Comparison of ENCODE assay signal across 8 cellular contexts in genomic region chr6:90295854-90296345, GRCh38. TPM values are rescaled to one million over a fixed set of nuclear protein-coding genes. Genes with fewer than 3 reads are reported as not detected.
DNase-seq lines count a peak whose midpoint lies in the region; ATAC-seq and TF ChIP-seq lines count a peak whose summit lies in the region.

No MANE protein-coding gene starts in this region.

- peaks cover 0 to 68% (median 31%) of the 10 kb centered on the region in 6 donors for H3K4me1 ChIP-seq in spleen

- H3K27me3 Mint-ChIP-seq in activated B cell treated with CpG ODN at 0.5 μM for 24 hours: no peaks in the 10 kb centered on the region

- no peaks in the 10 kb centered on the region for H3K36me3 ChIP-seq in spleen

- POLR2A ChIA-PET in activated B cell treated with CpG ODN at 0.5 μM for 24 hours (lab: Charles Lee): interaction anchor here (0.6 to 7.1 kb wide), 40 partner anchors 8 to 574 kb away, joined by 3 to 99 read pairs (median 4); partner anchors contain the start of gene MAP3K7

- WGBS in spleen, 5 donors: 0 to 1% (median 0%) methylated on average over 23 to 59 of the region's 59 CpGs

- peak overlapping the region; percentile 71 to 96 (median 90) for H3K27ac ChIP-seq in spleen

- CTCF ChIA-PET in activated B cell treated with CpG ODN at 0.5 μM for 24 hours (lab: Charles Lee): interaction anchor here (0.8 to 7.1 kb wide), 9 partner anchors 9 to 355 kb away, joined by 3 to 43 read pairs (median 3); no protein-coding TSS in a partner anchor

- TF ChIP-seq POLR2A in spleen (IDR thresholded peaks at IDR 0.05): peak in 2 of 3 donors; percentile 46 to 81

- TF ChIP-seq CTCF in activated B cell treated with CpG ODN at 0.5 μM for 24 hours (IDR thresholded peaks at IDR 0.05) (no peak), spleen (IDR thresholded peaks at IDR 0.05 in 8 of 11, conservative IDR thresholded peaks at IDR 0.05 in 3 of 11) (peak in 2 of 11 experiments; percentile 16 to 42)

- peaks cover 61% of the 10 kb centered on the region for H3K4me1 Mint-ChIP-seq in activated B cell treated with CpG ODN at 0.5 μM for 24 hours

- peak overlapping the region; percentile 64 to 78 (median 72) for H3K4me3 ChIP-seq in spleen

- H3K27me3 ChIP-seq in spleen (replicated peaks in 1 of 7): peaks cover 0 to 52% (median 7%) of the 10 kb centered on the region in 7 donors

- intact Hi-C loops in activated B cell treated with CpG ODN at 0.5 μM for 24 hours (cut with micrococcal nuclease) (loop anchor here (1.0 to 10.0 kb wide), 10 partner anchors 19 to 356 kb away; partner anchors contain the start of gene MAP3K7), spleen (cut with DNase I; ENCODE audit: low total_unique reads) (loop anchor here (10.0 kb wide), 2 partner anchors 179 to 311 kb away; no protein-coding TSS in a partner anchor)

- DNase-seq in COR-L47 (lab: John Stamatoyannopoulos, UW) (peak; percentile 35), H4 (ENCODE audit: low spot score) (peak; percentile 36), NCI-H1105 treated with DMSO at 0.1 percent for 48 hours (lab: John Stamatoyannopoulos, UW) (peak; percentile 63), activated B cell treated with CpG ODN at 0.5 μM for 24 hours (peak; percentile 71), iris pigment epithelial cell (ENCODE audit: low read depth) (peak; percentile 78), spleen (peak; percentile 90)
- DNase-seq in central memory CD4-positive, alpha-beta T cell: peak; percentile 74

- peak overlapping the region; percentile 89 for H3K4me3 Mint-ChIP-seq in activated B cell treated with CpG ODN at 0.5 μM for 24 hours

- peak; percentile 49 for ATAC-seq in activated B cell treated with CpG ODN at 0.5 μM for 24 hours (ENCODE audit: low read depth)
- ATAC-seq in GM21360 (IDR thresholded peaks at IDR 0.05; ENCODE audit: unreplicated experiment): no peak

- H3K9me3 Mint-ChIP-seq in activated B cell treated with CpG ODN at 0.5 μM for 24 hours: no peaks in the 10 kb centered on the region

- no peaks in the 10 kb centered on the region for H3K9me3 ChIP-seq in spleen

- H3K36me3 Mint-ChIP-seq in activated B cell treated with CpG ODN at 0.5 μM for 24 hours (ENCODE audit: low read depth): peaks cover 26% of the 10 kb centered on the region

- peak overlapping the region; percentile 89 for H3K27ac Mint-ChIP-seq in activated B cell treated with CpG ODN at 0.5 μM for 24 hours

RNA-seq across cellular contexts. Expression of gene BACH2, which starts 0.7 kb away (rescaled TPM):
- total RNA-seq in H4 (2014; rRNA removed; shearing (Covaris generic)): 0.06 and 0.31 TPM in 2 replicates
- total RNA-seq in activated B cell treated with CpG ODN at 0.5 μM for 24 hours (79.6 and 90.4 TPM in 2 replicates), spleen (10 to 100 TPM; 18.1 to 53.8 (median 44.1) TPM)
- polyA plus RNA-seq in spleen: 1 to 10 TPM; 3.0 to 4.9 (median 3.4) TPM

Comparison
In these comparisons a context has a peak if more than half of its experiments do, and no peak if none do; other contexts are left out.
1. DNase-seq: peak in every context shown above with its lines; median percentile 90 in spleen; 78 in iris pigment epithelial cell; 74 in central memory CD4-positive, alpha-beta T cell; 71 in activated B cell treated with CpG ODN at 0.5 μM for 24 hours; 63 in NCI-H1105 treated with DMSO at 0.1 percent for 48 hours; 36 in H4; 35 in COR-L47.
2. RNA of gene BACH2, which starts 0.7 kb away (total RNA-seq): 79.6 to 90.4 TPM in activated B cell treated with CpG ODN at 0.5 μM for 24 hours and 18.1 to 53.8 TPM in spleen; 0.06 to 0.31 TPM in H4; every median in the first group is over 10 times any median in the second.